ENCODE assay signal across 12 cellular contexts in genomic region chr10:3426190-3426845, GRCh38.
DNase-seq lines count a peak whose midpoint lies in the region; ATAC-seq and TF ChIP-seq lines count a peak whose summit lies in the region.
"Had no signal": no experiment of that assay in that cellular context is flagged by ENCODE, and none has a peak within 500 bp of the region (broad histone marks: within the 10 kb centered on the region; RNA-seq: fewer than 3 reads in every experiment).

No MANE protein-coding gene starts in this region.

- ATAC-seq in omental fat pad (ENCODE audit: low FRiP score), result peak; percentile 66
- no peak for ATAC-seq in GM19351 (IDR thresholded peaks at IDR 0.05; ENCODE audit: unreplicated experiment)
- ATAC-seq: activated CD8-positive, alpha-beta memory T cell treated with anti-CD3 and anti-CD28 coated beads, Interleukin-2, amount 10 ng/mL, durations not matched to agents 7 days and 5 days; T-cell had no signal

- DNase-seq in Daoy (ENCODE audit: low read depth) (peak; percentile 63), RPMI7951 (ENCODE audit: low read depth) (peak; percentile 75), fibroblast of peridontal ligament (ENCODE audit: extremely low read depth) (peak; percentile 64), omental fat pad (ENCODE audit: low spot score) (no peak), DMS79 (lab: John Stamatoyannopoulos, UW) (no peak), NCI-H146 (lab: John Stamatoyannopoulos, UW) (no peak)
- no peak for DNase-seq in effector CD4-positive, alpha-beta T cell
- DNase-seq: activated CD8-positive, alpha-beta memory T cell treated with anti-CD3 and anti-CD28 coated beads, Interleukin-2, amount 10 ng/mL, durations not matched to agents 7 days and 5 days; DMS153; ovary; T-cell had no signal

- no peak for TF ChIP-seq CTCF in omental fat pad (IDR thresholded peaks at IDR 0.05)

Comparison
In these comparisons a context has a peak if more than half of its experiments do, and no peak if none do; other contexts are left out.
1. DNase-seq: peak in Daoy (single experiment), RPMI7951 (single experiment) and fibroblast of peridontal ligament (single experiment); none in omental fat pad (single experiment), effector CD4-positive, alpha-beta T cell (single experiment), DMS79 (single experiment) and NCI-H146 (single experiment).